Comparison of ENCODE assay signal across 10 cellular contexts in genomic region chr18:13481820-13482640, GRCh38.
DNase-seq lines count a peak whose midpoint lies in the region; ATAC-seq and TF ChIP-seq lines count a peak whose summit lies in the region.
"Had no signal": no experiment of that assay in that cellular context is flagged by ENCODE, and none has a peak within 500 bp of the region (broad histone marks: within the 10 kb centered on the region; RNA-seq: fewer than 3 reads in every experiment).

No MANE protein-coding gene starts in this region.

- DNase-seq in MV-4-11 (lab: John Stamatoyannopoulos, UW) (peak; percentile 29), prostate gland (ENCODE audit: low spot score) (no peak), AML-193 (lab: John Stamatoyannopoulos, UW) (no peak), NCI-H187 treated with DMSO at 0.1 percent for 48 hours (lab: John Stamatoyannopoulos, UW) (no peak), uterus (no peak)
- DNase-seq: left lung had no signal

- peaks cover 23% of the 10 kb centered on the region for H3K9me3 ChIP-seq in BLaER1
- no peaks in the 10 kb centered on the region for H3K9me3 ChIP-seq in prostate gland
- no peaks in the 10 kb centered on the region for H3K9me3 ChIP-seq in uterus
- H3K9me3 ChIP-seq: left lung had no signal

- peaks cover 81% of the 10 kb centered on the region for H3K36me3 ChIP-seq in BLaER1
- H3K36me3 ChIP-seq in prostate gland, result no peaks in the 10 kb centered on the region
- H3K36me3 ChIP-seq in uterus, result no peaks in the 10 kb centered on the region
- H3K36me3 ChIP-seq: left lung had no signal

- WGBS in prostate gland, result 93% methylated on average over 15 of the region's 15 CpGs

- TF ChIP-seq POLR2A in prostate gland (IDR thresholded peaks at IDR 0.05) (no peak), uterus (IDR thresholded peaks at IDR 0.05) (no peak)

- no peaks in the 10 kb centered on the region for H3K27me3 ChIP-seq in BLaER1
- no peaks in the 10 kb centered on the region for H3K27me3 ChIP-seq in prostate gland (replicated peaks; ENCODE audit: insufficient read depth)
- no peaks in the 10 kb centered on the region for H3K27me3 ChIP-seq in uterus
- H3K27me3 ChIP-seq: left lung had no signal

- H3K27ac ChIP-seq in BLaER1 (peak overlapping the region; percentile 81), prostate gland (no peak overlapping the region), uterus (no peak overlapping the region)
- H3K27ac ChIP-seq: C4-2B, left lung had no signal

- H3K4me3 ChIP-seq in BLaER1, result 0 out of 2 replicates have a peak overlapping the region, but pooled peaks have one; percentile 25
- no peak overlapping the region for H3K4me3 ChIP-seq in prostate gland
- no peak overlapping the region for H3K4me3 ChIP-seq in uterus
- H3K4me3 ChIP-seq: left lung had no signal

- peaks cover 53% of the 10 kb centered on the region for H4K20me1 ChIP-seq in BLaER1

- H3K4me2 ChIP-seq in BLaER1, result peak overlapping the region; percentile 85

- H3K4me1 ChIP-seq in BLaER1, result peaks cover 54% of the 10 kb centered on the region
- H3K4me1 ChIP-seq in prostate gland (replicated peaks), result no peaks in the 10 kb centered on the region
- no peaks in the 10 kb centered on the region for H3K4me1 ChIP-seq in uterus
- H3K4me1 ChIP-seq: left lung had no signal

- peak overlapping the region; percentile 72 for H3K9ac ChIP-seq in BLaER1

- no peak for TF ChIP-seq CTCF in prostate gland (IDR thresholded peaks at IDR 0.05)
- no peak for TF ChIP-seq CTCF in uterus (IDR thresholded peaks at IDR 0.05)

- intact Hi-C loops in prostate gland (cut with DNase I) (no loop called here), uterus (cut with DNase I; ENCODE audit: low total_unique reads) (no loop called here)

- ATAC-seq in GM18868 (IDR thresholded peaks at IDR 0.05; ENCODE audit: unreplicated experiment) (peak; percentile 97), HG02678 (IDR thresholded peaks at IDR 0.05; ENCODE audit: unreplicated experiment) (peak; percentile 96)
- ATAC-seq: left lung had no signal
